In genomic region chr20:59222982-59223610, GRCh38 we compare ENCODE assay signal across 8 cellular contexts. TPM values are rescaled to one million over a fixed set of nuclear protein-coding genes. Genes with fewer than 3 reads are reported as not detected.
A peak's percentile ranks its signal among the peaks of the same experiment; 100 is the strongest.
DNase-seq lines count a peak whose midpoint lies in the region; ATAC-seq, FAIRE-seq and TF ChIP-seq lines count a peak whose summit lies in the region.

No MANE protein-coding gene starts in this region.

- H3K27ac ChIP-seq in A549 (peak overlapping the region; percentile 81 to 91; a peak in 5 of 6 replicates), HUES64 (ENCODE audit: low read depth, low read length) (no peak overlapping the region), muscle layer of colon (ENCODE audit: low read depth, low read length) (no peak overlapping the region)

- CTCF ChIA-PET in A549 (lab: Yijun Ruan, JAX), result interaction anchor here (0.6 to 4.9 kb wide), 28 partner anchors 8 to 366 kb away, joined by 3 to 33 read pairs (median 4); no protein-coding TSS in a partner anchor

- ATAC-seq in A549, result peak; percentile 65 to 71; a peak in 5 of 6 replicates
- ATAC-seq in GM21447 (IDR thresholded peaks at IDR 0.05; ENCODE audit: unreplicated experiment), result no peak
- ATAC-seq in GM18867 (IDR thresholded peaks at IDR 0.05; ENCODE audit: unreplicated experiment), result no peak
- ATAC-seq in GM21526 (IDR thresholded peaks at IDR 0.05; ENCODE audit: low FRiP score, unreplicated experiment), result no peak

- POLR2A ChIA-PET in A549 (lab: Yijun Ruan, JAX), result interaction anchor here (1.0 to 1.9 kb wide), 2 partner anchors 191 to 353 kb away, joined by 4 to 6 read pairs; partner anchors contain the start of gene ATP5F1E

- TF ChIP-seq EP300 in A549 (IDR thresholded peaks at IDR 0.05), result no peak

- H3K27me3 ChIP-seq in HUES64 (ENCODE audit: insufficient read depth, low read length) (peaks cover 47% of the 10 kb centered on the region), muscle layer of colon (ENCODE audit: control insufficient read depth in 1 of 2, insufficient read depth in 2 of 2, low read length in 2 of 2) (peaks cover 0 to 10% of the 10 kb centered on the region in 2 donors)

- H3K4me1 ChIP-seq in A549, result peaks cover 6% of the 10 kb centered on the region; the same call in 2 of the 3 replicates
- peaks cover 11% of the 10 kb centered on the region for H3K4me1 ChIP-seq in HUES64 (ENCODE audit: insufficient read depth, low read length)
- H3K4me1 ChIP-seq in muscle layer of colon (ENCODE audit: insufficient read depth, low read length), result peaks cover 3% of the 10 kb centered on the region

- TF ChIP-seq CTCF in A549 (IDR thresholded peaks at IDR 0.05), result no peak

- 19% methylated on average over 26 of the region's 26 CpGs for WGBS in A549 (ENCODE audit: missing lambda C conversion rate)
- 29% methylated on average over 23 of the region's 26 CpGs for WGBS in HUES64

- TF ChIP-seq RAD21 in A549 (conservative IDR thresholded peaks at IDR 0.05 in 1 of 2, IDR thresholded peaks at IDR 0.05 in 1 of 2), result peak; percentile 35 to 37

- DNase-seq in A549 (ENCODE audit: low read depth in 1 of 2, low spot score in 1 of 2), result peak; percentile 18 to 32
- peak; percentile 62 for DNase-seq in cerebellar cortex (ENCODE audit: low spot score)
- no peak for DNase-seq in CD1c-positive myeloid dendritic cell (ENCODE audit: extremely low spot score)

- H3K9me3 ChIP-seq in A549 (peaks cover 3% of the 10 kb centered on the region; the same call in 2 of the 3 replicates), HUES64 (ENCODE audit: insufficient read depth, low read depth, low read length) (no peaks in the 10 kb centered on the region), muscle layer of colon (ENCODE audit: low read length) (no peaks in the 10 kb centered on the region)

- no peaks in the 10 kb centered on the region for H3K36me3 ChIP-seq in HUES64 (ENCODE audit: insufficient read depth, low read length)
- no peaks in the 10 kb centered on the region for H3K36me3 ChIP-seq in muscle layer of colon (ENCODE audit: insufficient read depth, low read length)

- H3K4me2 ChIP-seq in A549, result peak overlapping the region; percentile 94

- FAIRE-seq in A549 (lab: Jason Lieb, UNC), result no peak

- H3K9ac ChIP-seq in HUES64 (ENCODE audit: low read depth, low read length) (peak overlapping the region; percentile 53), muscle layer of colon (ENCODE audit: low read length) (no peak overlapping the region)

- H3K4me3 ChIP-seq in A549 (peak overlapping the region; percentile 51), HUES64 (ENCODE audit: low read length) (peak overlapping the region; percentile 66), muscle layer of colon (ENCODE audit: low read depth in 1 of 2, low read length in 2 of 2) (peak overlapping the region; percentile 12 to 29)

- no peak for TF ChIP-seq POLR2A in A549 (IDR thresholded peaks at IDR 0.05; ENCODE audit: low read length)

TF ChIP-seq in A549, 52 proteins besides CTCF, POLR2A, EP300 and RAD21:
- TF ChIP-seq ATOH8 (CRISPR knock-in tag; IDR thresholded peaks at IDR 0.05; ENCODE audit: low read depth) (no peak), SMC3 (IDR thresholded peaks at IDR 0.05) (peak; percentile 22; the same call in 1 of the 3 replicates)

RNA-seq across cellular contexts. Expression of gene ZNF831, which starts 59.5 kb away (rescaled TPM):
- polyA plus RNA-seq in A549 (2011; rRNA removed), result not detected in 2 replicates
- polyA plus RNA-seq in A549 (2012; cell fraction: cytosol; rRNA removed), result not detected in 2 replicates
- polyA plus RNA-seq in A549 (2012; cell fraction: nucleus; rRNA removed), result not detected in 2 replicates
- not detected in 3 replicates for polyA plus RNA-seq in A549 (2017; fragmentation: RNase III; extraction: RNeasy Plus Mini Kit Qiagen cat#74134 plus additional on column Dnase treatment)
- not detected in 2 replicates for polyA minus RNA-seq in A549 (2011; rRNA and poly(A)+ RNA removed)
- 0.05 TPM for polyA plus RNA-seq in HUES64 (2013, experiment 1 of 2)
- polyA plus RNA-seq in HUES64 (2013, experiment 2 of 2), result not detected

Comparison
In these comparisons a context has a peak if more than half of its experiments do, and no peak if none do; other contexts are left out.
1. ATAC-seq: peak in A549 (2 of 2); none in GM21447 (single experiment), GM18867 (single experiment) and GM21526 (single experiment).
2. H3K27ac ChIP-seq: peak in A549 (2 of 2); none in HUES64 (single experiment) and muscle layer of colon (single experiment).
3. Peak in every context shown above with its lines, with median percentiles within 50 percentile points of each other: H3K4me3 ChIP-seq.